In the genomic region with DNA sequence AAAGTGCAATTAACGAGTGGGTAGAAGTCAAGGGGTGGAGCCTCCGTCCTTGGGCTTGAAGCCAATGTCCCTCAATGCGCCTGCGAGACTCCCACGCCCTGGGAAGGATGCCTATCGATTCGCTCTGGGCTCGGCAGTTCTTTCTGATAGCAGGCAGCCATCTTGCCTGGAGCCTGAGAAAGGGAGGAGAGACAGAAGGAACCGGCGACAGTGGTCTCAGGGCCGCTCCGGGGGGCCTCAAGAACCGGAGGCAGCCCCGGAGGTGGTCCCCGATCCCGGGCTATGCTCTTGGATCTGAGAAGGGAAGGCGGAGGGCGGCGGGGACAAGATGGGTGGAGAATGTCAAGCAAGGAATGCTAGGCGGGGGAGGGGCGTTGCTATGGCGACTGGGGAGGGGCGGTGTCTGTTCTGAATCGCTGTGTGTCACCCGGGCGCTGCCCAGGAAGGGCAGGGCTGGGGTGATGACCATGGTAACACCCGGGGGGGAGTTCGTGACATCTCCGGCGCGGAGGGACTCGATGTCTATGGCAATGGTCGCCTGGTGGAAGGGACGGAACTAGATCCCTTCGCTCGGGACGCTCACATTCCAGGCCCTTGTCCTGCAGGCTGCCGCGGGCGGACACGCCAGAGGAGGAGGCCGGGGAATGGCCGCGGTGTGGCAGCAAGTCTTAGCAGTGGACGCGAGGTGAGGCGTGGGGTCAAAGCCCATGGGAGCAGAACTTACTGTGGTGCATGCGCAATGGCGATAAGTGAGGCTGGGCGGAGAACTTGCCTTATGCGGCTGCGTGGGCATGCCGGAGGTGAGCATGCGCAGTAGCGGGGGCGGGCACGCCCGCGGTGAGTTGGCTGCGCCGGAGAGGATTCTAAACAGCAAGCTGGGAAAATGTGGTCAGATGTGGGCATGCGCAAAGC, we compare ENCODE assay signal across 8 cellular contexts. TPM values are rescaled to one million over a fixed set of nuclear protein-coding genes. Genes with fewer than 3 reads are reported as not detected.
DNase-seq lines count a peak whose midpoint lies in the region; TF ChIP-seq lines count a peak whose summit lies in the region.

WDR13 (plus strand) TSS at position 140 of the 912 bp plus-strand sequence; CDS start at position 645, 505 bp downstream.

- H3K4me1 Mint-ChIP-seq in H9 = peaks cover 2 to 4% of the 10 kb centered on the region in 2 experiments; a peak in 3 of 4 replicates
- H3K4me1 Mint-ChIP-seq in neural crest cell = peaks cover 11% of the 10 kb centered on the region

- H3K79me1 ChIP-seq in H9 (ENCODE audit: insufficient read depth, low read depth, low read length, poor library complexity, severe bottlenecking) = no peaks in the 10 kb centered on the region

- intact Hi-C loops in stomach (cut with DNase I; ENCODE audit: low total_unique reads) = no loop called here

- peak within 1 kb of the TSS; percentile 58 for H3K4me2 ChIP-seq in H9 (ENCODE audit: insufficient read depth, insufficient read length, low read length)

- no peak within 1 kb of the TSS for H3K4ac ChIP-seq in H9 (ENCODE audit: low read depth, low read length)

- H3K36me3 ChIP-seq in SJSA1 (peaks cover 36% of the 10 kb centered on the region), stomach (peaks cover 21 to 41% (median 40%) of the 10 kb centered on the region in 4 donors)

- H3K4me3 Mint-ChIP-seq in H9 (peak within 1 kb of the TSS; percentile 92 to 96), neural crest cell (peak within 1 kb of the TSS; percentile 96)

- H3K18ac ChIP-seq in H9 (ENCODE audit: insufficient read length, low read depth, low read length) = no peak within 1 kb of the TSS

- H2BK12ac ChIP-seq in H9 (ENCODE audit: insufficient read length, low read depth, low read length) = no peak within 1 kb of the TSS

- H3K36me3 Mint-ChIP-seq in H9 (ENCODE audit: insufficient read depth in 1 of 3, low read depth in 3 of 3) (peaks cover 6 to 30% (median 17%) of the 10 kb centered on the region in 3 experiments; a peak in 6 of 7 replicates), neural crest cell (ENCODE audit: low read depth) (no peaks in the 10 kb centered on the region)

- no peak for TF ChIP-seq EP300 in stomach (IDR thresholded peaks at IDR 0.05)

- no peak within 1 kb of the TSS for H2BK15ac ChIP-seq in H9 (ENCODE audit: low read depth, low read length)

- H3K23me2 ChIP-seq in H9 (ENCODE audit: insufficient read length, low read depth, low read length, poor library complexity, severe bottlenecking) = no peaks in the 10 kb centered on the region

- H2AFZ ChIP-seq in H9 (ENCODE audit: low read length) = no peak within 1 kb of the TSS

- H2AK5ac ChIP-seq in H9 (ENCODE audit: insufficient read length, low read length) = no peak within 1 kb of the TSS

- H3K56ac ChIP-seq in H9 (ENCODE audit: insufficient read length, low read depth, low read length) = no peak within 1 kb of the TSS

- H3K9ac ChIP-seq in H9 (ENCODE audit: extremely low read depth, insufficient read length, low read length) = peak within 1 kb of the TSS; percentile 25

- no peak within 1 kb of the TSS for H4K8ac ChIP-seq in H9 (replicated peaks; ENCODE audit: insufficient read length, low read depth, low read length)

- WGBS in H9 (ENCODE audit: extremely low coverage, insufficient read length, low lambda C conversion rate) = no CpG with 5 or more reads among the region's 62 CpGs
- 0 to 37% (median 9%) methylated on average over 17 to 62 of the region's 62 CpGs for WGBS in stomach, 5 donors

- no peak within 1 kb of the TSS for H3K27ac ChIP-seq in H9 (ENCODE audit: insufficient read length, low read depth, low read length)
- peak within 1 kb of the TSS; percentile 100 for H3K27ac ChIP-seq in SJSA1
- H3K27ac ChIP-seq in stomach = peak within 1 kb of the TSS; percentile 93 to 97 (median 96)

- H2BK20ac ChIP-seq in H9 (ENCODE audit: low read depth, low read length, poor library complexity, severe bottlenecking) = no peak within 1 kb of the TSS

- TF ChIP-seq POLR2A in stomach (IDR thresholded peaks at IDR 0.05) = peak in 1 of 4 donors; percentile 37

- H3K9me3 ChIP-seq in H9 (ENCODE audit: control insufficient read depth, low read depth, low read length) (peaks cover 31% of the 10 kb centered on the region), SJSA1 (replicated peaks) (no peaks in the 10 kb centered on the region), stomach (no peaks in the 10 kb centered on the region)

- H3K27me3 Mint-ChIP-seq in H9 (ENCODE audit: low read depth) (no peaks in the 10 kb centered on the region; the same call in 1 of the 2 replicates), neural crest cell (ENCODE audit: low read depth) (no peaks in the 10 kb centered on the region)

- H3K4me3 ChIP-seq in SJSA1 (peak within 1 kb of the TSS; percentile 86), foreskin fibroblast (ENCODE audit: low read depth in 1 of 2, low read length in 2 of 2) (peak within 1 kb of the TSS; percentile 54 to 78), stomach (peak within 1 kb of the TSS; percentile 46 to 64 (median 53))

- peak; percentile 98 for DNase-seq in ELF-1 (ENCODE audit: low read depth, low spot score)
- DNase-seq in H9 = peak; percentile 92
- DNase-seq in MV-4-11 (lab: John Stamatoyannopoulos, UW) = peak; percentile 86
- peak; percentile 91 to 92 for DNase-seq in SJSA1 (ENCODE audit: low read depth in 1 of 2, low spot score in 2 of 2)
- peak; percentile 43 to 84 (median 76) for DNase-seq in activated naive CD4-positive, alpha-beta T cell (lab: John Stamatoyannopoulos, UW)
- DNase-seq in foreskin fibroblast = peak; percentile 92 to 95
- peak; percentile 74 for DNase-seq in neural crest cell (ENCODE audit: low read depth, low spot score)
- peak; percentile 92 for DNase-seq in stomach

- H2BK5ac ChIP-seq in H9 (ENCODE audit: insufficient read length, low read length) = no peak within 1 kb of the TSS

- H3T11ph ChIP-seq in H9 (ENCODE audit: low read length) = no peak within 1 kb of the TSS

- H3K23ac ChIP-seq in H9 (ENCODE audit: insufficient read length, low read depth, low read length) = no peak within 1 kb of the TSS

- no peak for TF ChIP-seq CTCF in H9 (conservative IDR thresholded peaks at IDR 0.05)
- no peak for TF ChIP-seq CTCF in foreskin fibroblast (IDR thresholded peaks at IDR 0.05; ENCODE audit: low read depth, low read length)
- no peak for TF ChIP-seq CTCF in neural crest cell (conservative IDR thresholded peaks at IDR 0.05)
- TF ChIP-seq CTCF in stomach (IDR thresholded peaks at IDR 0.05) = no peak

- no peak within 1 kb of the TSS for H4K91ac ChIP-seq in H9 (ENCODE audit: insufficient read length, low read depth, low read length)

- no peak within 1 kb of the TSS for H2BK120ac ChIP-seq in H9 (ENCODE audit: low read depth, low read length, poor library complexity, severe bottlenecking)

- no peaks in the 10 kb centered on the region for H3K4me1 ChIP-seq in H9 (ENCODE audit: insufficient read depth, low read length)
- H3K4me1 ChIP-seq in SJSA1 (replicated peaks) = peaks cover 9% of the 10 kb centered on the region; the same call in 1 of the 2 replicates
- peaks cover 0 to 21% (median 12%) of the 10 kb centered on the region in 4 donors for H3K4me1 ChIP-seq in stomach

- no peak within 1 kb of the TSS for H3K14ac ChIP-seq in H9 (ENCODE audit: insufficient read depth, low read length)

- no peaks in the 10 kb centered on the region for H4K20me1 ChIP-seq in H9 (ENCODE audit: control insufficient read depth, insufficient read depth, insufficient read length)

- H3K9me3 Mint-ChIP-seq in H9 (peaks cover 52 to 66% of the 10 kb centered on the region in 2 experiments), neural crest cell (peaks cover 2% of the 10 kb centered on the region)

- no peak within 1 kb of the TSS for H4K5ac ChIP-seq in H9 (ENCODE audit: insufficient read length, low read depth, low read length)

- H3K79me2 ChIP-seq in H9 (ENCODE audit: insufficient read depth, low read length) = no peaks in the 10 kb centered on the region

- no peaks in the 10 kb centered on the region for H3K27me3 ChIP-seq in H9 (ENCODE audit: insufficient read depth, low read length)
- H3K27me3 ChIP-seq in SJSA1 (replicated peaks) = no peaks in the 10 kb centered on the region
- no peaks in the 10 kb centered on the region for H3K27me3 ChIP-seq in stomach

- H3K27ac Mint-ChIP-seq in H9 = peak within 1 kb of the TSS; percentile 93 to 99 (median 98)
- H3K27ac Mint-ChIP-seq in neural crest cell (ENCODE audit: unreplicated experiment) = peak within 1 kb of the TSS; percentile 99

RNA-seq across cellular contexts. Expression of gene WDR13, which starts in this region (rescaled TPM):
- total RNA-seq in H9 (2021) (29.4 and 30.0 TPM in 2 replicates), neural crest cell (68.8 and 75.3 TPM in 2 replicates), stomach (100 to 1,000 TPM in 4 of 5 donors, 10 to 100 TPM in 1; 52.0 to 433 (median 194) TPM)
- 64.2 and 113 TPM in 2 replicates for total RNA-seq in SJSA1 (2014; rRNA removed; shearing (Covaris generic))
- polyA plus RNA-seq in stomach = 100 to 1,000 TPM; 121 to 197 (median 165) TPM
